ENCODE assay signal across 8 cellular contexts in genomic region chr12:127381043-127381668, GRCh38.
DNase-seq lines count a peak whose midpoint lies in the region; ATAC-seq and TF ChIP-seq lines count a peak whose summit lies in the region.

No MANE protein-coding gene starts in this region.

- no peak overlapping the region for H3K27ac ChIP-seq in cardiac muscle cell

- peaks cover 5% of the 10 kb centered on the region for H3K27me3 Mint-ChIP-seq in activated T-helper 2 cell treated with anti-CD3 and anti-CD28 coated beads, Interferon-gamma antibody, Interleukin-2, Interleukin-4, amounts not matched to agents 10 μg/mL and 5 μg/mL and 100 μg/mL, durations not matched to agents 14 hours and 24 hours and 36 hours (ENCODE audit: low read depth)

- H3K36me3 Mint-ChIP-seq in activated T-helper 2 cell treated with anti-CD3 and anti-CD28 coated beads, Interferon-gamma antibody, Interleukin-2, Interleukin-4, amounts not matched to agents 10 μg/mL and 5 μg/mL and 100 μg/mL, durations not matched to agents 14 hours and 24 hours and 36 hours (ENCODE audit: low read depth) = no peaks in the 10 kb centered on the region

- no peaks in the 10 kb centered on the region for H3K4me1 ChIP-seq in cardiac muscle cell (ENCODE audit: low read depth)

- peak; percentile 64 for TF ChIP-seq CTCF in cardiac muscle cell (IDR thresholded peaks at IDR 0.05; ENCODE audit: low read depth, low read length)

- no peaks in the 10 kb centered on the region for H3K36me3 ChIP-seq in cardiac muscle cell

- DNase-seq in activated effector memory CD4-positive, alpha-beta T cell treated with anti-CD3 and anti-CD28 coated beads, Interleukin-2, amount 50 U/mL, for 16 hours = peak; percentile 71
- DNase-seq in activated effector memory CD4-positive, alpha-beta T cell treated with Interleukin-2 at 50 U/mL for 16 hours = no peak
- DNase-seq in NCI-H526 treated with DMSO at 0.1 percent for 48 hours (lab: John Stamatoyannopoulos, UW) = peak; percentile 13
- DNase-seq in activated T-helper 2 cell treated with anti-CD3 and anti-CD28 coated beads, Interferon-gamma antibody, Interleukin-2, Interleukin-4, amounts not matched to agents 10 μg/mL and 5 μg/mL and 100 μg/mL, durations not matched to agents 14 hours and 24 hours and 36 hours (ENCODE audit: low spot score) = peak; percentile 32
- peak; percentile 9 to 87 for DNase-seq in cardiac muscle cell (ENCODE audit: low read depth in 1 of 2, low spot score in 1 of 2)
- DNase-seq in putamen (ENCODE audit: low spot score) = peak; percentile 23

- no peaks in the 10 kb centered on the region for H3K27me3 ChIP-seq in cardiac muscle cell

- no peaks in the 10 kb centered on the region for H3K9me3 ChIP-seq in cardiac muscle cell (ENCODE audit: low read depth)

- ATAC-seq in HG02973 (IDR thresholded peaks at IDR 0.05; ENCODE audit: unreplicated experiment) (peak; percentile 67), HG03025 (IDR thresholded peaks at IDR 0.05; ENCODE audit: low FRiP score, unreplicated experiment) (no peak)

- H3K4me3 Mint-ChIP-seq in activated T-helper 2 cell treated with anti-CD3 and anti-CD28 coated beads, Interferon-gamma antibody, Interleukin-2, Interleukin-4, amounts not matched to agents 10 μg/mL and 5 μg/mL and 100 μg/mL, durations not matched to agents 14 hours and 24 hours and 36 hours (ENCODE audit: low read depth) = no peak overlapping the region

- H3K4me3 ChIP-seq in cardiac muscle cell = no peak overlapping the region

- H3K27ac Mint-ChIP-seq in activated T-helper 2 cell treated with anti-CD3 and anti-CD28 coated beads, Interferon-gamma antibody, Interleukin-2, Interleukin-4, amounts not matched to agents 10 μg/mL and 5 μg/mL and 100 μg/mL, durations not matched to agents 14 hours and 24 hours and 36 hours = no peak overlapping the region

- no peaks in the 10 kb centered on the region for H3K9me3 Mint-ChIP-seq in activated T-helper 2 cell treated with anti-CD3 and anti-CD28 coated beads, Interferon-gamma antibody, Interleukin-2, Interleukin-4, amounts not matched to agents 10 μg/mL and 5 μg/mL and 100 μg/mL, durations not matched to agents 14 hours and 24 hours and 36 hours

- H3K4me1 Mint-ChIP-seq in activated T-helper 2 cell treated with anti-CD3 and anti-CD28 coated beads, Interferon-gamma antibody, Interleukin-2, Interleukin-4, amounts not matched to agents 10 μg/mL and 5 μg/mL and 100 μg/mL, durations not matched to agents 14 hours and 24 hours and 36 hours (ENCODE audit: low read depth) = peaks cover 5% of the 10 kb centered on the region

- intact Hi-C loops in activated T-helper 2 cell treated with anti-CD3 and anti-CD28 coated beads, Interferon-gamma antibody, Interleukin-2, Interleukin-4, amounts not matched to agents 10 μg/mL and 5 μg/mL and 100 μg/mL, durations not matched to agents 14 hours and 24 hours and 36 hours (cut with micrococcal nuclease) = loop anchor here (1.0 to 2.0 kb wide), 3 partner anchors 100 to 296 kb away; no protein-coding TSS in a partner anchor
